Comparison of ENCODE assay signal across 8 cellular contexts in genomic region chr11:12087075-12087775, GRCh38. TPM values are rescaled to one million over a fixed set of nuclear protein-coding genes. Genes with fewer than 3 reads are reported as not detected.
DNase-seq lines count a peak whose midpoint lies in the region; ATAC-seq, FAIRE-seq and TF ChIP-seq lines count a peak whose summit lies in the region.

No MANE protein-coding gene starts in this region.

- peaks cover 5% of the 10 kb centered on the region for H3K9me3 Mint-ChIP-seq in WTC11
- H3K9me3 Mint-ChIP-seq in nephron progenitor cell, result peaks cover 3% of the 10 kb centered on the region

- H3K27me3 Mint-ChIP-seq in WTC11 (ENCODE audit: low read depth), result no peaks in the 10 kb centered on the region
- peaks cover 5% of the 10 kb centered on the region for H3K27me3 Mint-ChIP-seq in nephron progenitor cell (ENCODE audit: low read depth, poor library complexity)

- POLR2A ChIA-PET in WTC11 (lab: Charles Lee) (no interaction called here), H1 (lab: Charles Lee; ENCODE audit: partially characterized antibody) (interaction anchor here (1.2 kb wide), 1 partner anchor 16 kb away, joined by 3 read pairs; no protein-coding TSS in a partner anchor)

- H2BK120ac ChIP-seq in H1 (replicated peaks; ENCODE audit: low read depth, low read length), result no peak overlapping the region
- peak overlapping the region; percentile 68 for H2BK120ac ChIP-seq in trophoblast cell (ENCODE audit: insufficient read depth, low read length, poor library complexity)

- no peak overlapping the region for H2AK5ac ChIP-seq in H1 (ENCODE audit: low read depth, low read length)
- peak overlapping the region; percentile 56 for H2AK5ac ChIP-seq in trophoblast cell (ENCODE audit: low read length)

- H4K12ac ChIP-seq in trophoblast cell (ENCODE audit: low read depth, low read length), result no peak overlapping the region

- H3K27ac ChIP-seq in H1 (ENCODE audit: low read depth, low read length), result no peak overlapping the region
- H3K27ac ChIP-seq in trophoblast cell (ENCODE audit: low read depth, low read length), result peak overlapping the region; percentile 49

- TF ChIP-seq POLR2A in H1 (IDR thresholded peaks at IDR 0.05; ENCODE audit: control extremely low read depth in 1 of 2, low read depth in 2 of 2, low read length in 2 of 2), result no peak

- TF ChIP-seq RAD21 in H1 (IDR thresholded peaks at IDR 0.05 in 1 of 2, conservative IDR thresholded peaks at IDR 0.05 in 1 of 2; ENCODE audit: low read depth in 2 of 2, low read length in 2 of 2), result no peak

- no peak overlapping the region for H3K56ac ChIP-seq in H1 (replicated peaks; ENCODE audit: insufficient read length, low read depth, low read length)

- TF ChIP-seq CTCF in WTC11 (IDR thresholded peaks at IDR 0.05) (no peak), H1 (IDR thresholded peaks at IDR 0.05; ENCODE audit: control extremely low read depth in 1 of 3, insufficient read depth in 1 of 3, low read depth in 1 of 3, low read length in 3 of 3) (peak in 1 of 3 experiments; percentile 7; a peak in 1 of 4 replicates), nephron progenitor cell (IDR thresholded peaks at IDR 0.05) (no peak)

- CTCF ChIA-PET in WTC11 (lab: Charles Lee), result interaction anchor here (0.7 to 3.4 kb wide), 16 partner anchors 9 to 195 kb away, joined by 3 to 22 read pairs (median 5); no protein-coding TSS in a partner anchor
- CTCF ChIA-PET in H1 (lab: Charles Lee; ENCODE audit: partially characterized antibody), result interaction anchor here (0.6 to 7.0 kb wide), 27 partner anchors 9 to 515 kb away, joined by 3 to 37 read pairs (median 5); no protein-coding TSS in a partner anchor

- H2BK5ac ChIP-seq in H1 (ENCODE audit: low read depth, low read length) (no peak overlapping the region), trophoblast cell (ENCODE audit: low read depth, low read length, poor library complexity) (peak overlapping the region; percentile 33)

- H4K8ac ChIP-seq in H1 (ENCODE audit: extremely low read depth, insufficient read depth, low read length) (no peak overlapping the region; the same call in 1 of the 2 replicates), trophoblast cell (ENCODE audit: low read depth, low read length) (peak overlapping the region; percentile 28)

- no peaks in the 10 kb centered on the region for H3K23me2 ChIP-seq in H1 (ENCODE audit: low read depth, low read length)

- no peaks in the 10 kb centered on the region for H3K36me3 ChIP-seq in H1 (ENCODE audit: control insufficient read depth in 2 of 4, insufficient read depth in 4 of 4, low read length in 3 of 4)
- no peaks in the 10 kb centered on the region for H3K36me3 ChIP-seq in trophoblast cell (ENCODE audit: control insufficient read depth in 1 of 2, insufficient read depth in 2 of 2, low read length in 2 of 2)

- H3K9ac ChIP-seq in H1 (replicated peaks in 1 of 4; ENCODE audit: extremely low read depth in 1 of 4, low read depth in 3 of 4, low read length in 3 of 4), result no peak overlapping the region
- H3K9ac ChIP-seq in trophoblast cell (ENCODE audit: low read length), result no peak overlapping the region

- 0 out of 2 replicates have a peak overlapping the region, but pooled peaks have one; percentile 9 for H2BK15ac ChIP-seq in H1 (ENCODE audit: low read length)

- peaks cover 0 to 5% (median 5%) of the 10 kb centered on the region in 4 experiments; a peak in 4 of 7 replicates for H3K4me1 ChIP-seq in H1 (replicated peaks in 1 of 4; ENCODE audit: control insufficient read depth in 3 of 4, insufficient read depth in 4 of 4, low read length in 3 of 4)
- peaks cover 33 to 34% of the 10 kb centered on the region in 2 experiments for H3K4me1 ChIP-seq in trophoblast cell (ENCODE audit: control insufficient read depth in 1 of 2, insufficient read depth in 2 of 2, low read length in 2 of 2)

- H3K18ac ChIP-seq in H1 (ENCODE audit: extremely low read depth, low read length) (no peak overlapping the region), trophoblast cell (ENCODE audit: low read length) (peak overlapping the region; percentile 31)

- H2AFZ ChIP-seq in H1 (ENCODE audit: low read length), result no peak overlapping the region
- peak overlapping the region; percentile 23 for H2AFZ ChIP-seq in trophoblast cell (ENCODE audit: insufficient read depth, low read length, poor library complexity)

- H3K4me3 Mint-ChIP-seq in WTC11 (no peak overlapping the region), nephron progenitor cell (no peak overlapping the region)

- H4K20me1 ChIP-seq in H1 (replicated peaks in 1 of 2; ENCODE audit: control insufficient read depth in 1 of 2, insufficient read depth in 2 of 2, low read length in 2 of 2), result no peaks in the 10 kb centered on the region

- H3K36me3 Mint-ChIP-seq in WTC11, result no peaks in the 10 kb centered on the region
- H3K36me3 Mint-ChIP-seq in nephron progenitor cell (ENCODE audit: low read depth), result no peaks in the 10 kb centered on the region

- ATAC-seq in HG03520 (IDR thresholded peaks at IDR 0.05; ENCODE audit: unreplicated experiment), result peak; percentile 65
- peak; percentile 50; the same call in 1 of the 2 replicates for ATAC-seq in WTC11

- H3K27me3 ChIP-seq in H1 (replicated peaks in 1 of 4; ENCODE audit: control insufficient read depth in 3 of 4, extremely low read depth in 1 of 4, insufficient read depth in 3 of 4, low read length in 3 of 4), result no peaks in the 10 kb centered on the region
- H3K27me3 ChIP-seq in trophoblast cell (ENCODE audit: insufficient read depth, low read length), result no peaks in the 10 kb centered on the region

- no peak for FAIRE-seq in H1 (lab: Jason Lieb, UNC)

- H3K79me2 ChIP-seq in H1 (ENCODE audit: control insufficient read depth in 1 of 2, insufficient read depth in 2 of 2, low read length in 2 of 2) (no peaks in the 10 kb centered on the region), trophoblast cell (ENCODE audit: control insufficient read depth, insufficient read depth, low read length, poor library complexity) (no peaks in the 10 kb centered on the region)

- no peaks in the 10 kb centered on the region for H3K79me1 ChIP-seq in H1 (ENCODE audit: low read depth, low read length)
- peaks cover 19% of the 10 kb centered on the region for H3K79me1 ChIP-seq in trophoblast cell (ENCODE audit: low read length)

- H3K4ac ChIP-seq in H1 (replicated peaks; ENCODE audit: insufficient read length, low read depth, low read length) (no peak overlapping the region), trophoblast cell (ENCODE audit: low read depth, low read length) (no peak overlapping the region)

- 86% methylated on average over 7 of the region's 7 CpGs; no CpG with 5 or more reads in 1 of the 2 experiments for WGBS in H1 (ENCODE audit: extremely low coverage in 1 of 2, insufficient coverage in 1 of 2, insufficient read length in 1 of 2, insufficient replicate concordance in 2 of 2, low coverage in 1 of 2, low lambda C conversion rate in 2 of 2, missing lambda C conversion rate in 1 of 2), 2 experiments
- WGBS in trophoblast cell (ENCODE audit: extremely low coverage, insufficient coverage, insufficient read length), result no CpG with 5 or more reads among the region's 7 CpGs

- H3K23ac ChIP-seq in H1 (ENCODE audit: insufficient read length) (no peak overlapping the region), trophoblast cell (ENCODE audit: low read length) (no peak overlapping the region)

- no peak for TF ChIP-seq EP300 in H1 (IDR thresholded peaks at IDR 0.05; ENCODE audit: borderline replicate concordance in 1 of 2, low read depth in 2 of 2, low read length in 2 of 2)

- no peak overlapping the region for H3K27ac Mint-ChIP-seq in WTC11
- H3K27ac Mint-ChIP-seq in nephron progenitor cell, result no peak overlapping the region

- H3K4me3 ChIP-seq in H1 (ENCODE audit: extremely low read depth in 1 of 4, insufficient read depth in 2 of 4, low read depth in 3 of 4, low read length in 4 of 4) (no peak overlapping the region), trophoblast cell (ENCODE audit: low read depth, low read length) (no peak overlapping the region)

- H3K14ac ChIP-seq in H1 (ENCODE audit: insufficient read length), result no peak overlapping the region
- H3K14ac ChIP-seq in trophoblast cell (ENCODE audit: low read length), result peak overlapping the region; percentile 14

- H4K91ac ChIP-seq in H1 (replicated peaks; ENCODE audit: insufficient read length, low read length), result no peak overlapping the region
- peak overlapping the region; percentile 70 for H4K91ac ChIP-seq in trophoblast cell (ENCODE audit: low read depth, low read length)

- H4K5ac ChIP-seq in H1 (ENCODE audit: insufficient read length, low read depth, low read length), result no peak overlapping the region

- peak overlapping the region; percentile 64 for H2BK20ac ChIP-seq in H1 (ENCODE audit: low read length)

- H2BK12ac ChIP-seq in H1 (ENCODE audit: low read depth, low read length) (no peak overlapping the region), trophoblast cell (ENCODE audit: low read length) (peak overlapping the region; percentile 75)

- H3K4me2 ChIP-seq in H1 (ENCODE audit: insufficient read depth in 1 of 2, low read depth in 2 of 2, low read length in 2 of 2) (no peak overlapping the region), trophoblast cell (ENCODE audit: low read length) (peak overlapping the region; percentile 11)

- DNase-seq in GM04504 (ENCODE audit: low read depth) (peak; percentile 77), WTC11 (ENCODE audit: low spot score) (no peak), H1 (ENCODE audit: low read depth in 1 of 2, low spot score in 2 of 2) (no peak), trophoblast cell (peak; percentile 77 to 81), HuH-7.5 (ENCODE audit: low spot score) (no peak), COR-L47 (lab: John Stamatoyannopoulos, UW) (no peak), nephron progenitor cell (no peak)

- H3K9me3 ChIP-seq in H1 (ENCODE audit: insufficient read depth in 2 of 2, low read depth in 1 of 2, low read length in 1 of 2) (no peaks in the 10 kb centered on the region), trophoblast cell (ENCODE audit: insufficient read depth, low read depth, low read length) (peaks cover 2% of the 10 kb centered on the region)

- peaks cover 16% of the 10 kb centered on the region for H3K4me1 Mint-ChIP-seq in WTC11
- peaks cover 17% of the 10 kb centered on the region for H3K4me1 Mint-ChIP-seq in nephron progenitor cell

TF ChIP-seq in WTC11, 78 proteins besides CTCF, POLR2A, EP300 and RAD21 (continues in another document):
- TF ChIP-seq NFYB (CRISPR knock-in tag; conservative IDR thresholded peaks at IDR 0.05; ENCODE audit: low read depth) (no peak), MYBL2 (CRISPR knock-in tag; IDR thresholded peaks at IDR 0.05) (no peak)

RNA-seq across cellular contexts. Expression of gene MICAL2, which starts 23.2 kb away (rescaled TPM):
- 2.2 to 3.1 TPM (median 2.6 TPM) in 3 replicates for total RNA-seq in WTC11 (2021)
- total RNA-seq in H1 (2021; fragmentation: NEBNext Ultra II Directional; extraction: Animal tissue kit (Norgen Biotek cat#: 25700)), result 4.1 and 4.2 TPM in 2 replicates
- polyA plus RNA-seq in H1 (2011; rRNA removed), result 1.3 and 1.6 TPM in 2 replicates
- polyA plus RNA-seq in H1 (2011; cell fraction: cytosol; rRNA removed), result 1.7 TPM
- 3.0 TPM for polyA plus RNA-seq in H1 (2011; cell fraction: nucleus; rRNA removed)
- polyA plus RNA-seq in H1 (2012, experiment 1 of 2), result 1.4 to 2.5 TPM (median 1.6 TPM) in 4 replicates
- 5.1 TPM for polyA plus RNA-seq in H1 (2012, experiment 2 of 2)
- 0.67 TPM for polyA plus RNA-seq in H1 (2013, experiment 1 of 2)
- 0.79 TPM for polyA plus RNA-seq in H1 (2013, experiment 2 of 2)
- polyA minus RNA-seq in H1 (2011; rRNA and poly(A)+ RNA removed), result 3.9 and 4.4 TPM in 2 replicates
- 3.2 TPM for polyA minus RNA-seq in H1 (2011; cell fraction: cytosol; rRNA and poly(A)+ RNA removed)
- 6.5 TPM for polyA minus RNA-seq in H1 (2011; cell fraction: nucleus; rRNA and poly(A)+ RNA removed)
- polyA plus RNA-seq in trophoblast cell (2013), result 24.5 and 30.8 TPM in 2 replicates

Comparison
In these comparisons a context has a peak if more than half of its experiments do, and no peak if none do; other contexts are left out.
1. DNase-seq: peak in GM04504 (single experiment) and trophoblast cell (2 of 2); none in WTC11 (single experiment), H1 (0 of 2), HuH-7.5 (single experiment), COR-L47 (single experiment) and nephron progenitor cell (single experiment).